ENCODE assay signal across 7 cellular contexts in genomic region chr5:109816732-109817131, GRCh38.
"Had no signal": no experiment of that assay in that cellular context is flagged by ENCODE, and none has a peak within 500 bp of the region (broad histone marks: within the 10 kb centered on the region; RNA-seq: fewer than 3 reads in every experiment).

No MANE protein-coding gene starts in this region.

- ATAC-seq: GM12878 had no signal

- FAIRE-seq: G401.6, GM12878, GM12891, GM18507, GM19239 had no signal

- H3K4me3 ChIP-seq: GM12878 had no signal

- DNase-seq: GDM1, GF-D8 had no signal
